ENCODE assay signal across 22 cellular contexts in the genomic region with DNA sequence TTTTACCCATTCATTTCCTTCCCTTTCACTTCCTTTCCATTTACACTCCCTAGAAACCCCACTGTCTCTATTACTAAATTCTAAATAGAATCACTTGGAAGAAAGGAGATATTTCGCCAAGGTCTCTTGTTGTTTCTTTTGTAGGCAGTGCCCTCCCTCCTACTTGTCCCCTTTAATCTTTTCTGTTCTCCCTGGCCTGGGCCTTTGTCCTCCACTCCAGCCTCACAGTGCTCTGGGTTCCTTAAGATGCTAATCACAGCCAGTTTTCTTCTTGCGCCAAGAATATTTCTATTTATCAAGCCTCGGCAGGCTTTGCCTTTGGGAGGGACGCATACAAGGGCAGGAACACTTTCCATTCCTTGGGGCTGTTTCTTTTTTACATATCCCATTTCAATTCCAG.
"Had no signal": no experiment of that assay in that cellular context is flagged by ENCODE, and none has a peak within 500 bp of the region (broad histone marks: within the 10 kb centered on the region; RNA-seq: fewer than 3 reads in every experiment).

No MANE protein-coding gene starts in this region.

- H3K27ac ChIP-seq: coronary artery, heart left ventricle, pancreas, prostate gland, right lobe of liver, tibial nerve, upper lobe of right lung, vagina had no signal

- H3K4me3 Mint-ChIP-seq: naive thymus-derived CD4-positive, alpha-beta T cell; stimulated activated effector memory CD8-positive, alpha-beta T cell treated with anti-CD3 and anti-CD28 coated beads, Interleukin-12 subunit alpha, Interleukin-12 subunit beta, amount 100 ng/mL, for 72 hours had no signal

- DNase-seq: effector CD4-positive, alpha-beta T cell; foreskin melanocyte; heart left ventricle; islet precursor cell; left colon; left ventricle myocardium superior; mesendoderm; naive thymus-derived CD4-positive, alpha-beta T cell; occipital lobe; pancreas; retina; right lobe of liver; stimulated activated CD4-positive, alpha-beta T cell treated with anti-CD3 and anti-CD28 coated beads, Interleukin-4, amount 100 ng/mL, for 1 hour; stimulated activated CD8-positive, alpha-beta memory T cell treated with anti-CD3 and anti-CD28 coated beads, Interleukin-4, amount 100 ng/mL, for 48 hours; stimulated activated naive CD8-positive, alpha-beta T cell treated with anti-CD3 and anti-CD28 coated beads, Interleukin-15, Interleukin-2, amounts not matched to agents 100 U/mL and 50 U/mL, for 24 hours; upper lobe of right lung had no signal

- H3K36me3 Mint-ChIP-seq: naive thymus-derived CD4-positive, alpha-beta T cell; stimulated activated effector memory CD8-positive, alpha-beta T cell treated with anti-CD3 and anti-CD28 coated beads, Interleukin-12 subunit alpha, Interleukin-12 subunit beta, amount 100 ng/mL, for 72 hours had no signal

- H3K36me3 ChIP-seq: heart left ventricle, pancreas, prostate gland, right lobe of liver, tibial nerve, upper lobe of right lung, vagina had no signal

- H3K4me3 ChIP-seq: coronary artery, heart left ventricle, lung, pancreas, prostate gland, right lobe of liver, tibial nerve, upper lobe of right lung, vagina had no signal

- FAIRE-seq: pancreas had no signal

- H3K4me1 ChIP-seq: heart left ventricle, pancreas, prostate gland, right lobe of liver, tibial nerve, upper lobe of right lung, vagina had no signal

- ATAC-seq: heart left ventricle; left colon; left ventricle myocardium superior; naive thymus-derived CD4-positive, alpha-beta T cell; pancreas; right lobe of liver; stimulated activated effector memory CD8-positive, alpha-beta T cell treated with anti-CD3 and anti-CD28 coated beads, Interleukin-12 subunit alpha, Interleukin-12 subunit beta, amount 100 ng/mL, for 72 hours; stimulated activated naive CD8-positive, alpha-beta T cell treated with anti-CD3 and anti-CD28 coated beads, Interleukin-15, Interleukin-2, amounts not matched to agents 100 U/mL and 50 U/mL, for 24 hours; upper lobe of right lung had no signal

- H3K9me3 ChIP-seq: heart left ventricle, pancreas, prostate gland, right lobe of liver, tibial nerve, upper lobe of right lung, vagina had no signal

- H3K27me3 Mint-ChIP-seq: naive thymus-derived CD4-positive, alpha-beta T cell had no signal

- H3K27ac Mint-ChIP-seq: naive thymus-derived CD4-positive, alpha-beta T cell; stimulated activated effector memory CD8-positive, alpha-beta T cell treated with anti-CD3 and anti-CD28 coated beads, Interleukin-12 subunit alpha, Interleukin-12 subunit beta, amount 100 ng/mL, for 72 hours had no signal

- H3K27me3 ChIP-seq: pancreas, right lobe of liver, tibial nerve, upper lobe of right lung, vagina had no signal

- H3K4me1 Mint-ChIP-seq: stimulated activated effector memory CD8-positive, alpha-beta T cell treated with anti-CD3 and anti-CD28 coated beads, Interleukin-12 subunit alpha, Interleukin-12 subunit beta, amount 100 ng/mL, for 72 hours had no signal
